ENCODE assay signal across 8 cellular contexts in the genomic region with DNA sequence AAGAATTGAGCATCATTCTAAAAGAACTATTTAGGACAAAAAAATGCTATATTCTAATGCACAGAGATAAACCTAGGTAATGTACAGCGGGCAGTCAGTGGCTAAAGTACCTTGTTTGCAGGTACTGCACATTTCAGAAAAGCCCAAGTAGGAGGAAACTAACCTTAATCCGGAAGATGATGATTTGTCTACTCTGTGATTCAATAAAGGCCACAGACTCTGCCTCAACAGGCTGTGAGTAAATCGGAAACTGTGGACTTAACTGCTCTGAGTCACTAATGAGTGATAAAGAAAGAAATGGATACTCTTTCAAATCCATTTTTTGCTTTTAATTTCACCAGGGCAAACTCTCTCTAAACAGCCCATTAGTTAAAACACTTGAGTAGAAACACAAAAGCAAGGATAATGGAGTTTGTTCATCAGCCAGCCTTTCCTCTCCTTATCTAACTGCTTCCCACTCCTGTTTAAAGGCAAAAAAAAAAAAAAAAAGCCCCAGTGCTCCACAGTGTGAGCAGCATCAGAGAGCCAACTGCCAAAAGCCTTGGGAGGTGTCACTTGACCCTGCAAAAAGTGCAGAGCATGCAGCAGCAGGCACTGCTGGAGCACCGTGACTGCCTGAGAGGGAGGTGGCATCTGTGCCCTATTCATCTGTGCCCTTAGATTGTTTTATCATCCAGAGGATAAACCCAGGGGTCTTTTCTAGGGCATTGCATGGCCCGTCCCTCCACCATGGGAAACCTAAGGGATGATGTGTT.
DNase-seq lines count a peak whose midpoint lies in the region; ATAC-seq lines count a peak whose summit lies in the region.

No MANE protein-coding gene starts in this region.

- ATAC-seq in GM19452 (IDR thresholded peaks at IDR 0.05; ENCODE audit: unreplicated experiment) = peak; percentile 96
- ATAC-seq in HG03457 (IDR thresholded peaks at IDR 0.05; ENCODE audit: unreplicated experiment) = peak; percentile 90

- peak; percentile 63 for DNase-seq in Daoy (ENCODE audit: low read depth)
- DNase-seq in amniotic stem cell (lab: John Stamatoyannopoulos, UW) = peak; percentile 72
- no peak for DNase-seq in retina
- no peak for DNase-seq in DMS114 treated with DMSO at 0.1 percent for 48 hours (lab: John Stamatoyannopoulos, UW; ENCODE audit: unreplicated experiment)
- no peak for DNase-seq in Ammon's horn (ENCODE audit: low spot score)
- DNase-seq in stimulated activated CD4-positive, alpha-beta T cell treated with anti-CD3 and anti-CD28 coated beads, Interleukin-12 subunit alpha, Interleukin-12 subunit beta, amount 100 ng/mL, for 4 hours = no peak

Comparison
In these comparisons a context has a peak if more than half of its experiments do, and no peak if none do; other contexts are left out.
1. DNase-seq: peak in Daoy (single experiment) and amniotic stem cell (single experiment); none in retina (single experiment), DMS114 treated with DMSO at 0.1 percent for 48 hours (single experiment), Ammon's horn (single experiment) and stimulated activated CD4-positive, alpha-beta T cell treated with anti-CD3 and anti-CD28 coated beads, Interleukin-12 subunit alpha, Interleukin-12 subunit beta, amount 100 ng/mL, for 4 hours (single experiment).